1 cellular context compared by ENCODE assay signal in the genomic region with DNA sequence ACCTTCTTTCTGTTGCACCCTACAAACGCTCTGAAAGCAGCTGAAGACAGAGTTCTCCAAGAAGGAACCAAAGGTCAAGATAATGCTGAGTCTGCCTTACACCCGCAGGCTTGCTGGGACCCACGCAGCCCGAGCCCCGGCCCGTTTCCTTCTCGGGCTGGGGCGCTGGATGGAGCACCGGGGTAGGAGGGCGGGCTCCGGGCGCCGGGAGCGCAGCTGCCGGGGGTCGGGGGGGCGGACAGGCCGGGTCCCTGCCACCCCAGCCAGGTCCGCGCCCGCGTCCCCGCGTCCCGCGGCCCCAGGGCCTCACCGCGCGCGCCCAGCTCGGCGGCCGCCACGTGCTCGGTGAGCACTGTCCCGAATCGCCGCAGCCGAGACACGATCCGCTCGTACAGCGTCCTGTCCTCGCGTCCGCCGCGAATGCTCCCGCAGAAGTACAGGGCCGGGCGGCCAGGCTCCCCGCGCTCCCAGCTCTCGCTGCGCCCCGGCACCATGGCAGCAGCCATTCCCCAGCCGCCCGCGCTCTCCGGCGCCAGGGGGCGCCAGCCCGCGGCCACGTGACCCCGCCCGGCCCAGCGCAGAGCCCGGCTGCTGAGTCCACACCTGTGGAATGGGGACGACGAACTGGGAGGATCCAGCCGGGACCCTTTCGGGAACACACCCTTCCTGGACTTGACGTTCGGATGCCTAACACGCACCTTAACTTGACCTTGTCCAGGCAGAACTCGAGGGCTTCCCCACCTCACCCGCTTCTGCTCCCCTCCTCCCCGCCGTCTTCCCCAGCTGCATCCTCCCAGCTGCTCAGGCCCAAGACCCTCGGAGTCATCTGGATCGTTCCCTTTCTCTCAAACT.
A peak's percentile ranks its signal among the peaks of the same experiment; 100 is the strongest.
TF ChIP-seq lines count a peak whose summit lies in the region.

A gene with protein sequence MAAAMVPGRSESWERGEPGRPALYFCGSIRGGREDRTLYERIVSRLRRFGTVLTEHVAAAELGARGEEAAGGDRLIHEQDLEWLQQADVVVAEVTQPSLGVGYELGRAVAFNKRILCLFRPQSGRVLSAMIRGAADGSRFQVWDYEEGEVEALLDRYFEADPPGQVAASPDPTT (minus strand): TSS at position 531 of the 852 bp plus-strand sequence. CDS start 25 bp downstream, at position 506.

TF ChIP-seq in WTC11, 78 proteins besides CTCF, POLR2A, EP300 and RAD21 (continued from another document):
- TF ChIP-seq, protein P1, sequence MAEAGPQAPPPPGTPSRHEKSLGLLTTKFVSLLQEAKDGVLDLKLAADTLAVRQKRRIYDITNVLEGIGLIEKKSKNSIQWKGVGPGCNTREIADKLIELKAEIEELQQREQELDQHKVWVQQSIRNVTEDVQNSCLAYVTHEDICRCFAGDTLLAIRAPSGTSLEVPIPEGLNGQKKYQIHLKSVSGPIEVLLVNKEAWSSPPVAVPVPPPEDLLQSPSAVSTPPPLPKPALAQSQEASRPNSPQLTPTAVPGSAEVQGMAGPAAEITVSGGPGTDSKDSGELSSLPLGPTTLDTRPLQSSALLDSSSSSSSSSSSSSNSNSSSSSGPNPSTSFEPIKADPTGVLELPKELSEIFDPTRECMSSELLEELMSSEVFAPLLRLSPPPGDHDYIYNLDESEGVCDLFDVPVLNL (CRISPR knock-in tag; IDR thresholded peaks at IDR 0.05; ENCODE audit: borderline replicate concordance, low read depth) = 0 out of 2 replicates have a peak, but pooled peaks have one; percentile 29
